ENCODE assay signal across 8 cellular contexts in genomic region chr19:38617764-38618589, GRCh38. TPM values are rescaled to one million over a fixed set of nuclear protein-coding genes. Genes with fewer than 3 reads are reported as not detected.
A peak's percentile ranks its signal among the peaks of the same experiment; 100 is the strongest.
DNase-seq lines count a peak whose midpoint lies in the region; ATAC-seq, FAIRE-seq and TF ChIP-seq lines count a peak whose summit lies in the region.

Gene MAP4K1 (minus strand): TSS chr19:38617953. CDS start chr19:38617895, 58 bp downstream.

- peaks cover 12% of the 10 kb centered on the region for H3K36me3 Mint-ChIP-seq in nephron progenitor cell (ENCODE audit: low read depth)

- H3K9me3 ChIP-seq in suprapubic skin, result no peaks in the 10 kb centered on the region

- no peaks in the 10 kb centered on the region for H3K27me3 ChIP-seq in suprapubic skin

- H3K27me3 Mint-ChIP-seq in nephron progenitor cell (ENCODE audit: low read depth, poor library complexity), result peaks cover 7% of the 10 kb centered on the region

- peaks cover 26% of the 10 kb centered on the region for H3K36me3 ChIP-seq in suprapubic skin

- no peaks in the 10 kb centered on the region for H3K9me3 Mint-ChIP-seq in nephron progenitor cell

- peaks cover 22% of the 10 kb centered on the region for H3K4me1 ChIP-seq in suprapubic skin

- TF ChIP-seq CTCF in epithelial cell of esophagus (IDR thresholded peaks at IDR 0.05; ENCODE audit: insufficient read depth, low read depth, low read length, missing control alignments), result no peak
- no peak for TF ChIP-seq CTCF in nephron progenitor cell (IDR thresholded peaks at IDR 0.05)
- TF ChIP-seq CTCF in suprapubic skin (IDR thresholded peaks at IDR 0.05), result no peak

- H3K4me1 Mint-ChIP-seq in nephron progenitor cell, result peaks cover 47% of the 10 kb centered on the region

- TF ChIP-seq EP300 in suprapubic skin (IDR thresholded peaks at IDR 0.05), result no peak

- peak; percentile 93 for FAIRE-seq in GM12892 (lab: Jason Lieb, UNC)

- TF ChIP-seq POLR2A in GM12892 (IDR thresholded peaks at IDR 0.05; ENCODE audit: low read depth, low read length), result peak; percentile 47; the same call in 1 of the 2 replicates
- TF ChIP-seq POLR2A in suprapubic skin (IDR thresholded peaks at IDR 0.05), result no peak

- H3K4me3 ChIP-seq in epithelial cell of esophagus (ENCODE audit: low read length), result peak within 1 kb of the TSS; percentile 100
- peak within 1 kb of the TSS; percentile 92 for H3K4me3 ChIP-seq in suprapubic skin

- CTCF ChIA-PET in activated CD8-positive, alpha-beta memory T cell treated with anti-CD3 and anti-CD28 coated beads for 36 hours (lab: Charles Lee), result interaction anchor here (1.0 to 5.2 kb wide), 7 partner anchors 10 to 215 kb away, joined by 3 to 34 read pairs (median 4); partner anchors contain the start of genes ACTN4 and FAM98C

- 26% methylated on average over 19 of the region's 28 CpGs for WGBS in suprapubic skin

- H3K4me3 Mint-ChIP-seq in nephron progenitor cell, result peak within 1 kb of the TSS; percentile 100

- ATAC-seq in HG02588 (IDR thresholded peaks at IDR 0.05; ENCODE audit: unreplicated experiment), result peak; percentile 44

- DNase-seq in GM12892 (ENCODE audit: insufficient read length), result peak; percentile 78
- peak; percentile 70 for DNase-seq in NCI-H2171 (lab: John Stamatoyannopoulos, UW)
- DNase-seq in epithelial cell of esophagus (ENCODE audit: low read depth), result peak; percentile 45
- no peak for DNase-seq in nephron progenitor cell
- peak in 1 of 2 donors; percentile 77 for DNase-seq in suprapubic skin (ENCODE audit: low spot score in 2 of 2)
- DNase-seq in cerebellar nuclear complex (lab: John Stamatoyannopoulos, UW), result no peak

- POLR2A ChIA-PET in activated CD8-positive, alpha-beta memory T cell treated with anti-CD3 and anti-CD28 coated beads for 36 hours (lab: Charles Lee), result interaction anchor here (0.5 to 1.2 kb wide), 5 partner anchors 16 to 79 kb away, joined by 3 to 8 read pairs (median 4); partner anchors contain the start of gene ACTN4

- H3K27ac Mint-ChIP-seq in nephron progenitor cell, result peak within 1 kb of the TSS; percentile 39

- peak within 1 kb of the TSS; percentile 91 for H3K27ac ChIP-seq in suprapubic skin

RNA-seq across cellular contexts. Expression of gene MAP4K1, which starts in this region (rescaled TPM):
- 105 TPM for polyA plus RNA-seq in GM12892 (2012; ENCODE audit: missing spikeins)
- 100 to 1,000 TPM; 159 to 165 TPM for total RNA-seq in activated CD8-positive, alpha-beta memory T cell treated with anti-CD3 and anti-CD28 coated beads for 36 hours
- 1 to 10 TPM in 3 of 4 donors, under 1 TPM in 1; 0.68 to 2.8 (median 1.8) TPM for total RNA-seq in suprapubic skin

Comparison
In these comparisons a context has a peak if more than half of its experiments do, and no peak if none do; other contexts are left out.
1. RNA of gene MAP4K1 (total RNA-seq): 159 to 165 TPM in activated CD8-positive, alpha-beta memory T cell treated with anti-CD3 and anti-CD28 coated beads for 36 hours; 0.68 to 2.8 TPM in suprapubic skin; every median in the first group is over 10 times any median in the second.
2. DNase-seq: peak in GM12892 (single experiment), NCI-H2171 (single experiment) and epithelial cell of esophagus (single experiment); none in nephron progenitor cell (single experiment) and cerebellar nuclear complex (0 of 2).